In genomic region chr15:76165951-76166350, GRCh38 we compare ENCODE assay signal across 23 cellular contexts.
"Had no signal": no experiment of that assay in that cellular context is flagged by ENCODE, and none has a peak within 500 bp of the region (broad histone marks: within the 10 kb centered on the region; RNA-seq: fewer than 3 reads in every experiment).

No MANE protein-coding gene starts in this region.

- FAIRE-seq: endothelial cell of umbilical vein, frontal cortex, islet of Langerhans, keratinocyte had no signal

- H3K27me3 ChIP-seq: colonic mucosa, dorsolateral prefrontal cortex, esophagus muscularis mucosa, foreskin keratinocyte, heart right ventricle, left lung had no signal

- H3K36me3 ChIP-seq: colonic mucosa, esophagus muscularis mucosa, heart right ventricle, left lung, lower lobe of right lung had no signal

- DNase-seq: colonic mucosa; cortex of kidney; dermis blood vessel endothelial cell; dorsolateral prefrontal cortex; effector CD4-positive, alpha-beta T cell; effector memory CD4-positive, alpha-beta T cell; foreskin keratinocyte; glutamatergic neuron; head of caudate nucleus; heart right ventricle; hippocampal formation; left cardiac atrium; left ventricle myocardium superior; lower lobe of right lung; mesenchymal stem cell; mucosa of descending colon; naive B cell had no signal

- H3K4me3 ChIP-seq: colonic mucosa, dorsolateral prefrontal cortex, esophagus muscularis mucosa, heart right ventricle, left lung, lower lobe of right lung, mucosa of descending colon had no signal

- H3K27ac ChIP-seq: colonic mucosa, dorsolateral prefrontal cortex, esophagus muscularis mucosa, foreskin keratinocyte, heart right ventricle, left lung, lower lobe of right lung had no signal

- H3K9me3 ChIP-seq: colonic mucosa, esophagus muscularis mucosa, heart right ventricle, left lung, lower lobe of right lung, mucosa of descending colon had no signal

- H3K4me1 ChIP-seq: colonic mucosa, foreskin keratinocyte had no signal

- ATAC-seq: foreskin keratinocyte, heart right ventricle, left cardiac atrium, left lung, left ventricle myocardium superior, lower lobe of right lung, mucosa of descending colon had no signal
